In genomic region chr1:212596798-212597197, GRCh38 we compare ENCODE assay signal across 1 cellular context.
A peak's percentile ranks its signal among the peaks of the same experiment; 100 is the strongest.
TF ChIP-seq lines count a peak whose summit lies in the region.

No MANE protein-coding gene starts in this region.

TF ChIP-seq in HepG2, 621 proteins besides CTCF, POLR2A, EP300 and RAD21 (continued from another document):
- no peak for TF ChIP-seq ZNF646 (CRISPR knock-in tag; IDR thresholded peaks at IDR 0.05)
- no peak for TF ChIP-seq CC2D1A (CRISPR knock-in tag; IDR thresholded peaks at IDR 0.05)
- 0 out of 3 replicates have a peak, but pooled peaks have one; percentile 1 for TF ChIP-seq MXI1 (IDR thresholded peaks at IDR 0.05; ENCODE audit: borderline replicate concordance, low read depth, low read length)
- TF ChIP-seq ZMAT3 (CRISPR knock-in tag; conservative IDR thresholded peaks at IDR 0.05) = no peak
